ENCODE assay signal across 23 cellular contexts in genomic region chr2:61411109-61411508, GRCh38. TPM values are rescaled to one million over a fixed set of nuclear protein-coding genes. Genes with fewer than 3 reads are reported as not detected.
A peak's percentile ranks its signal among the peaks of the same experiment; 100 is the strongest.
DNase-seq lines count a peak whose midpoint lies in the region; ATAC-seq and TF ChIP-seq lines count a peak whose summit lies in the region.
"Had no signal": no experiment of that assay in that cellular context is flagged by ENCODE, and none has a peak within 500 bp of the region (broad histone marks: within the 10 kb centered on the region; RNA-seq: fewer than 3 reads in every experiment).

No MANE protein-coding gene starts in this region.

- no peak overlapping the region for H3K27ac ChIP-seq in body of pancreas
- H3K27ac ChIP-seq in naive thymus-derived CD4-positive, alpha-beta T cell (ENCODE audit: low read depth, low read length) = no peak overlapping the region
- H3K27ac ChIP-seq: 22Rv1, neutrophil, tibial artery had no signal

- no peak for TF ChIP-seq POLR2A in body of pancreas (IDR thresholded peaks at IDR 0.05)

- POLR2A ChIA-PET in activated CD4-positive, alpha-beta T cell treated with anti-CD3 and anti-CD28 coated beads, Interleukin-2, amount 10 ng/mL, durations not matched to agents 7 days and 5 days (lab: Charles Lee) = no interaction called here
- POLR2A ChIA-PET in naive thymus-derived CD4-positive, alpha-beta T cell (lab: Charles Lee) = interaction anchor here (0.7 kb wide), 1 partner anchor 193 kb away, joined by 3 read pairs; no protein-coding TSS in a partner anchor

- intact Hi-C loops in body of pancreas (cut with DNase I) = loop anchor here (10.0 kb wide), 1 partner anchor 54 kb away; no protein-coding TSS in a partner anchor
- intact Hi-C loops in naive thymus-derived CD4-positive, alpha-beta T cell (cut with micrococcal nuclease) = no loop called here

- WGBS in body of pancreas, 2 donors = 27 to 33% methylated on average over 5 of the region's 5 CpGs

- peaks cover 6% of the 10 kb centered on the region for H3K36me3 Mint-ChIP-seq in activated CD4-positive, alpha-beta T cell treated with anti-CD3 and anti-CD28 coated beads, Interleukin-2, amount 10 ng/mL, durations not matched to agents 7 days and 5 days (ENCODE audit: low read depth)
- peaks cover 0 to 22% (median 6%) of the 10 kb centered on the region in 5 donors for H3K36me3 Mint-ChIP-seq in naive thymus-derived CD4-positive, alpha-beta T cell

- no peak for TF ChIP-seq CTCF in body of pancreas (IDR thresholded peaks at IDR 0.05)

- H3K27me3 Mint-ChIP-seq in activated CD4-positive, alpha-beta T cell treated with anti-CD3 and anti-CD28 coated beads, Interleukin-2, amount 10 ng/mL, durations not matched to agents 7 days and 5 days = no peaks in the 10 kb centered on the region
- H3K27me3 Mint-ChIP-seq in naive thymus-derived CD4-positive, alpha-beta T cell = no peaks in the 10 kb centered on the region
- H3K27me3 Mint-ChIP-seq: activated CD4-positive, alpha-beta memory T cell treated with anti-CD3 and anti-CD28 coated beads, Interleukin-2, amount 10 ng/mL, durations not matched to agents 7 days and 5 days; activated naive CD4-positive, alpha-beta T cell treated with anti-CD3 and anti-CD28 coated beads, Interleukin-2, amount 50 U/mL, for 24 hours had no signal

- peaks cover 16% of the 10 kb centered on the region for H3K4me1 Mint-ChIP-seq in activated CD4-positive, alpha-beta T cell treated with anti-CD3 and anti-CD28 coated beads, Interleukin-2, amount 10 ng/mL, durations not matched to agents 7 days and 5 days
- peaks cover 21 to 46% (median 36%) of the 10 kb centered on the region in 7 donors for H3K4me1 Mint-ChIP-seq in naive thymus-derived CD4-positive, alpha-beta T cell

- H3K27me3 ChIP-seq in body of pancreas = no peaks in the 10 kb centered on the region
- no peaks in the 10 kb centered on the region for H3K27me3 ChIP-seq in naive thymus-derived CD4-positive, alpha-beta T cell (ENCODE audit: control insufficient read depth in 2 of 2, insufficient read depth in 2 of 2, low read length in 2 of 2)
- H3K27me3 ChIP-seq: heart right ventricle, neutrophil, tibial artery had no signal

- H3K9me3 Mint-ChIP-seq in activated CD4-positive, alpha-beta T cell treated with anti-CD3 and anti-CD28 coated beads, Interleukin-2, amount 10 ng/mL, durations not matched to agents 7 days and 5 days = no peaks in the 10 kb centered on the region
- H3K9me3 Mint-ChIP-seq in naive thymus-derived CD4-positive, alpha-beta T cell = no peaks in the 10 kb centered on the region
- H3K9me3 Mint-ChIP-seq: activated CD4-positive, alpha-beta memory T cell treated with anti-CD3 and anti-CD28 coated beads, Interleukin-2, amount 10 ng/mL, durations not matched to agents 7 days and 5 days; activated naive CD4-positive, alpha-beta T cell treated with anti-CD3 and anti-CD28 coated beads, Interleukin-2, amount 50 U/mL, for 24 hours had no signal

- H3K4me3 Mint-ChIP-seq in activated CD4-positive, alpha-beta T cell treated with anti-CD3 and anti-CD28 coated beads, Interleukin-2, amount 10 ng/mL, durations not matched to agents 7 days and 5 days = no peak overlapping the region
- no peak overlapping the region for H3K4me3 Mint-ChIP-seq in naive thymus-derived CD4-positive, alpha-beta T cell
- H3K4me3 Mint-ChIP-seq: activated CD4-positive, alpha-beta memory T cell treated with anti-CD3 and anti-CD28 coated beads, Interleukin-2, amount 10 ng/mL, durations not matched to agents 7 days and 5 days; activated naive CD4-positive, alpha-beta T cell treated with anti-CD3 and anti-CD28 coated beads, Interleukin-2, amount 50 U/mL, for 24 hours had no signal

- no peaks in the 10 kb centered on the region for H3K36me3 ChIP-seq in body of pancreas (replicated peaks in 1 of 2; ENCODE audit: insufficient read depth in 1 of 2, low read depth in 2 of 2)
- peaks cover 0 to 10% (median 0%) of the 10 kb centered on the region in 3 experiments for H3K36me3 ChIP-seq in naive thymus-derived CD4-positive, alpha-beta T cell (ENCODE audit: control insufficient read depth in 2 of 3, insufficient read depth in 3 of 3, low read length in 3 of 3)
- H3K36me3 ChIP-seq: tibial artery had no signal

- H3K9me3 ChIP-seq in body of pancreas = no peaks in the 10 kb centered on the region
- H3K9me3 ChIP-seq in naive thymus-derived CD4-positive, alpha-beta T cell (ENCODE audit: control insufficient read depth in 2 of 3, low read length in 3 of 3) = no peaks in the 10 kb centered on the region
- H3K9me3 ChIP-seq: heart right ventricle, mucosa of descending colon, neutrophil, tibial artery had no signal

- no peak overlapping the region for H3K4me3 ChIP-seq in body of pancreas
- no peak overlapping the region for H3K4me3 ChIP-seq in naive thymus-derived CD4-positive, alpha-beta T cell (ENCODE audit: low read length)
- H3K4me3 ChIP-seq: heart right ventricle, mucosa of descending colon, smooth muscle cell, tibial artery had no signal

- no peak for DNase-seq in activated CD4-positive, alpha-beta T cell treated with anti-CD3 and anti-CD28 coated beads, Interleukin-2, amount 10 ng/mL, durations not matched to agents 7 days and 5 days
- DNase-seq in activated CD4-positive, alpha-beta T cell treated with anti-CD3 and anti-CD28 coated beads for 4 hours = no peak
- DNase-seq in NCI-H82 treated with DMSO at 0.1 percent for 48 hours (lab: John Stamatoyannopoulos, UW; ENCODE audit: unreplicated experiment) (peak; percentile 7), body of pancreas (peak in 2 of 4 donors; percentile 16 to 34), DMS53 treated with DMSO at 0.1 percent for 48 hours (lab: John Stamatoyannopoulos, UW; ENCODE audit: unreplicated experiment) (no peak)
- DNase-seq in naive thymus-derived CD4-positive, alpha-beta T cell = no peak
- DNase-seq: activated CD4-positive, alpha-beta memory T cell treated with anti-CD3 and anti-CD28 coated beads, Interleukin-2, amount 10 ng/mL, durations not matched to agents 7 days and 5 days; activated CD4-positive, CD25-positive, alpha-beta regulatory T cell; DMS53; heart right ventricle; mucosa of descending colon; NCI-H1092; NCI-H1930; stimulated activated naive CD4-positive, alpha-beta T cell treated with Interleukin-2 at 50 U/mL for 16 hours; T-helper 9 cell; tibial artery had no signal

- peaks cover 22% of the 10 kb centered on the region for H3K4me1 ChIP-seq in body of pancreas
- H3K4me1 ChIP-seq in naive thymus-derived CD4-positive, alpha-beta T cell (ENCODE audit: control insufficient read depth in 2 of 2, insufficient read depth in 2 of 2, low read length in 2 of 2) = peaks cover 0 to 2% of the 10 kb centered on the region in 2 donors

- CTCF ChIA-PET in activated CD4-positive, alpha-beta T cell treated with anti-CD3 and anti-CD28 coated beads, Interleukin-2, amount 10 ng/mL, durations not matched to agents 7 days and 5 days (lab: Charles Lee) = interaction anchor here (1.1 to 1.4 kb wide), 4 partner anchors 8 to 20 kb away, joined by 3 to 5 read pairs (median 4); no protein-coding TSS in a partner anchor
- CTCF ChIA-PET in naive thymus-derived CD4-positive, alpha-beta T cell (lab: Charles Lee) = interaction anchor here (0.8 kb wide), 1 partner anchor 10 kb away, joined by 3 read pairs; no protein-coding TSS in a partner anchor

- ATAC-seq in body of pancreas = peak; percentile 65
- ATAC-seq in naive thymus-derived CD4-positive, alpha-beta T cell = no peak
- ATAC-seq in HG02981 (IDR thresholded peaks at IDR 0.05; ENCODE audit: unreplicated experiment) = no peak
- ATAC-seq in HG02884 (IDR thresholded peaks at IDR 0.05; ENCODE audit: unreplicated experiment) = no peak
- ATAC-seq: HCT116, mucosa of descending colon had no signal

- peak overlapping the region; percentile 55 for H3K27ac Mint-ChIP-seq in activated CD4-positive, alpha-beta T cell treated with anti-CD3 and anti-CD28 coated beads, Interleukin-2, amount 10 ng/mL, durations not matched to agents 7 days and 5 days
- H3K27ac Mint-ChIP-seq in naive thymus-derived CD4-positive, alpha-beta T cell = peak overlapping the region in 6 of 9 donors; percentile 3 to 62 (median 37)
- H3K27ac Mint-ChIP-seq: activated CD4-positive, alpha-beta memory T cell treated with anti-CD3 and anti-CD28 coated beads, Interleukin-2, amount 10 ng/mL, durations not matched to agents 7 days and 5 days; activated naive CD4-positive, alpha-beta T cell treated with anti-CD3 and anti-CD28 coated beads, Interleukin-2, amount 50 U/mL, for 24 hours had no signal

RNA-seq across cellular contexts. Expression of gene USP34, which starts 59.8 kb away (rescaled TPM):
- 10 to 100 TPM; 89.8 to 95.6 TPM for total RNA-seq in activated CD4-positive, alpha-beta T cell treated with anti-CD3 and anti-CD28 coated beads, Interleukin-2, amount 10 ng/mL, durations not matched to agents 7 days and 5 days
- 10 to 100 TPM; 87.0 to 96.5 TPM for total RNA-seq in body of pancreas
- total RNA-seq in naive thymus-derived CD4-positive, alpha-beta T cell = 100 to 1,000 TPM; 109 to 186 (median 165) TPM
- 10 to 100 TPM; 15.3 to 20.4 TPM for polyA plus RNA-seq in naive thymus-derived CD4-positive, alpha-beta T cell
